In genomic region chr6:144840619-144841018, GRCh38 we compare ENCODE assay signal across 20 cellular contexts.
A peak's percentile ranks its signal among the peaks of the same experiment; 100 is the strongest.
DNase-seq lines count a peak whose midpoint lies in the region; ATAC-seq and TF ChIP-seq lines count a peak whose summit lies in the region.
"Had no signal": no experiment of that assay in that cellular context is flagged by ENCODE, and none has a peak within 500 bp of the region (broad histone marks: within the 10 kb centered on the region; RNA-seq: fewer than 3 reads in every experiment).

No MANE protein-coding gene starts in this region.

- no peaks in the 10 kb centered on the region for H3F3A ChIP-seq in neural progenitor cell (ENCODE audit: low read depth)

- POLR2A ChIA-PET in HEK293T (lab: Yijun Ruan, JAX), result no interaction called here

- H4K20me1 ChIP-seq in neural progenitor cell (ENCODE audit: low read depth), result no peaks in the 10 kb centered on the region

- H3K79me2 ChIP-seq in neural progenitor cell (ENCODE audit: low read depth), result no peaks in the 10 kb centered on the region

- H3K9me3 Mint-ChIP-seq in neural progenitor cell, result no peaks in the 10 kb centered on the region
- H3K9me3 Mint-ChIP-seq: CD4-positive, alpha-beta T cell; T-cell had no signal

- no peak for ATAC-seq in GM21360 (IDR thresholded peaks at IDR 0.05; ENCODE audit: unreplicated experiment)
- ATAC-seq: Panc1, Right ventricle myocardium inferior, T-cell had no signal

- no peaks in the 10 kb centered on the region for H3K27me3 ChIP-seq in neural progenitor cell

- H3K27me3 Mint-ChIP-seq in neural progenitor cell (ENCODE audit: insufficient read depth, low read depth), result no peaks in the 10 kb centered on the region
- H3K27me3 Mint-ChIP-seq: B cell; CD4-positive, alpha-beta T cell; T-cell had no signal

- no peak overlapping the region for H3K27ac ChIP-seq in neural progenitor cell

- no peak overlapping the region for H3K9ac ChIP-seq in neural progenitor cell
- H3K9ac ChIP-seq: SK-N-SH had no signal

- peaks cover 9% of the 10 kb centered on the region for H3K4me1 Mint-ChIP-seq in neural progenitor cell
- H3K4me1 Mint-ChIP-seq: B cell, T-cell had no signal

- TF ChIP-seq CTCF in neural progenitor cell (IDR thresholded peaks at IDR 0.05), result no peak
- TF ChIP-seq CTCF in GM20000 (IDR thresholded peaks at IDR 0.05; ENCODE audit: extremely low read depth, missing control alignments), result no peak

- CTCF ChIA-PET in HEK293T (lab: Yijun Ruan, JAX), result no interaction called here

- no peaks in the 10 kb centered on the region for H3K9me3 ChIP-seq in neural progenitor cell (ENCODE audit: low read depth)
- H3K9me3 ChIP-seq: SK-N-SH had no signal

- no peaks in the 10 kb centered on the region for H3K36me3 ChIP-seq in neural progenitor cell

- no peak overlapping the region for H2AFZ ChIP-seq in neural progenitor cell (replicated peaks)

- peaks cover 11% of the 10 kb centered on the region for H3K4me1 ChIP-seq in neural progenitor cell

- H3K4me3 Mint-ChIP-seq in neural progenitor cell, result no peak overlapping the region
- H3K4me3 Mint-ChIP-seq: B cell; CD4-positive, alpha-beta T cell; T-cell had no signal

- DNase-seq in HEK293T (ENCODE audit: extremely low spot score) (peak; percentile 46), NCI-H146 treated with DMSO at 0.1 percent for 48 hours (lab: John Stamatoyannopoulos, UW; ENCODE audit: unreplicated experiment) (peak; percentile 92), NCI-H748 (lab: John Stamatoyannopoulos, UW; ENCODE audit: unreplicated experiment) (peak; percentile 86), neural progenitor cell (ENCODE audit: low spot score) (no peak), GM20000 (ENCODE audit: low spot score) (no peak), NCI-H1436 (lab: John Stamatoyannopoulos, UW) (no peak)
- DNase-seq: Calu3; CD4-positive, alpha-beta T cell; DMS53; HCEC 1CT; NCI-H1436 treated with DMSO at 0.1 percent for 48 hours; NCI-H2171 treated with DMSO at 0.1 percent for 48 hours; NCI-H526; SK-N-SH; T-cell; T-helper 9 cell had no signal

- peaks cover 24% of the 10 kb centered on the region for H3K36me3 Mint-ChIP-seq in neural progenitor cell

- H3K4me3 ChIP-seq in neural progenitor cell, result no peak overlapping the region

- peak overlapping the region; percentile 52 for H3K27ac Mint-ChIP-seq in neural progenitor cell
- H3K27ac Mint-ChIP-seq: B cell; CD4-positive, alpha-beta T cell; T-cell had no signal

- H3K4me2 ChIP-seq in neural progenitor cell, result no peak overlapping the region
- H3K4me2 ChIP-seq: SK-N-SH had no signal

TF ChIP-seq in HEK293T, 16 proteins besides CTCF, POLR2A, EP300 and RAD21:
- TF ChIP-seq ARNT (IDR thresholded peaks at IDR 0.05) (peak; percentile 72), NFRKB (IDR thresholded peaks at IDR 0.05) (no peak), ZNF384 (IDR thresholded peaks at IDR 0.05) (no peak), TARDBP (IDR thresholded peaks at IDR 0.05) (no peak), L3MBTL2 (conservative IDR thresholded peaks at IDR 0.05) (peak; percentile 78), SUZ12 (IDR thresholded peaks at IDR 0.05) (no peak), CTBP1 (IDR thresholded peaks at IDR 0.05; ENCODE audit: borderline replicate concordance) (no peak), SP1 (IDR thresholded peaks at IDR 0.05) (no peak), HDGF (IDR thresholded peaks at IDR 0.05; ENCODE audit: borderline replicate concordance) (no peak), BHLHE40 (IDR thresholded peaks at IDR 0.05; ENCODE audit: borderline replicate concordance) (no peak)

Comparison
In these comparisons a context has a peak if more than half of its experiments do, and no peak if none do; other contexts are left out.
1. DNase-seq: peak in HEK293T (single experiment), NCI-H146 treated with DMSO at 0.1 percent for 48 hours (single experiment) and NCI-H748 (single experiment); none in neural progenitor cell (single experiment), GM20000 (single experiment) and NCI-H1436 (single experiment).